ENCODE assay signal across 15 cellular contexts in the genomic region with DNA sequence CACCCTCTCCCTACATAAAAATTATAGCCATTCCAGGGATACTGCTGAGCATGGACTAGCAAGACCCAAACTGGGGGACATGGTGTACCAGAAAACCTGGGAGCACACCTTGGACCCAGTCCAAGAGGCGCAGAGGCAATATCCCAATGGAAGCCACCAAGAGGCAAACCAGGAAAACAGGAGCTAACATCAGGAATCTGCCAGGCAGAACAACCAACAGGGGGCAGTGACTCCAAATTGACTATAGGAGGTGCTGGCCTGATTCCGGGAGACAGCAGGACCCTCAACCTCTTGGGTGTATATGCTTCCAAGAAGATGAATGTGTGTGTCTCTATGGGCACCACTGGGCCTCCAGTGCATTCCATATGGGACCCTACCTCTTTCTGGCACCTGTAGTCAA.
DNase-seq lines count a peak whose midpoint lies in the region; ATAC-seq and TF ChIP-seq lines count a peak whose summit lies in the region.
"Had no signal": no experiment of that assay in that cellular context is flagged by ENCODE, and none has a peak within 500 bp of the region (broad histone marks: within the 10 kb centered on the region; RNA-seq: fewer than 3 reads in every experiment).

No MANE protein-coding gene starts in this region.

- H3K9me3 ChIP-seq in AG04450 (ENCODE audit: control insufficient read depth, insufficient read depth, low read length) (peaks cover 6% of the 10 kb centered on the region), HCT116 (ENCODE audit: control insufficient read depth in 1 of 2, insufficient read depth in 1 of 2, low read depth in 1 of 2, low read length in 2 of 2) (no peaks in the 10 kb centered on the region; a peak in 1 of 4 replicates), gastroesophageal sphincter (peaks cover 0 to 4% (median 0%) of the 10 kb centered on the region in 3 donors)

- intact Hi-C loops in HCT116 (cut with micrococcal nuclease), result no loop called here
- intact Hi-C loops in activated T-helper 2 cell treated with anti-CD3 and anti-CD28 coated beads, Interferon-gamma antibody, Interleukin-2, Interleukin-4, amounts not matched to agents 10 μg/mL and 5 μg/mL and 100 μg/mL, durations not matched to agents 14 hours and 24 hours and 36 hours (cut with micrococcal nuclease), result no loop called here

- TF ChIP-seq POLR2A in HCT116 (IDR thresholded peaks at IDR 0.05; ENCODE audit: borderline replicate concordance, extremely low read depth, insufficient read depth, insufficient read length) (no peak), gastroesophageal sphincter (IDR thresholded peaks at IDR 0.05) (no peak)

- no peak overlapping the region for H3K4me3 ChIP-seq in AG04450 (ENCODE audit: low read depth, low read length)
- no peak overlapping the region for H3K4me3 ChIP-seq in HCT116 (replicated peaks in 1 of 2; ENCODE audit: low read depth in 1 of 2, low read length in 2 of 2)
- H3K4me3 ChIP-seq in astrocyte of the spinal cord (ENCODE audit: low read depth, low read length), result no peak overlapping the region
- H3K4me3 ChIP-seq in gastroesophageal sphincter, result no peak overlapping the region
- H3K4me3 ChIP-seq: K562 had no signal

- BruUV-seq in HCT116 (replicated peaks; lab: Mats Ljungman, UMichigan), result no TSS peak

- 86% methylated on average over 2 of the region's 2 CpGs; no CpG with 5 or more reads in 1 of the 2 donors for WGBS in gastroesophageal sphincter (ENCODE audit: low coverage in 1 of 2), 2 donors

- H3K36me3 Mint-ChIP-seq in activated T-helper 2 cell treated with anti-CD3 and anti-CD28 coated beads, Interferon-gamma antibody, Interleukin-2, Interleukin-4, amounts not matched to agents 10 μg/mL and 5 μg/mL and 100 μg/mL, durations not matched to agents 14 hours and 24 hours and 36 hours (ENCODE audit: low read depth), result no peaks in the 10 kb centered on the region
- H3K36me3 Mint-ChIP-seq: naive B cell had no signal

- H3K27ac ChIP-seq in AG04450 (ENCODE audit: low read depth, low read length) (peak overlapping the region; percentile 42), HCT116 (ENCODE audit: low read depth, low read length) (no peak overlapping the region), gastroesophageal sphincter (no peak overlapping the region)

- H4K20me1 ChIP-seq in HCT116 (ENCODE audit: insufficient read depth), result no peaks in the 10 kb centered on the region

- H3K9me2 ChIP-seq in HCT116 (ENCODE audit: insufficient read depth), result no peaks in the 10 kb centered on the region

- TF ChIP-seq EP300 in gastroesophageal sphincter (IDR thresholded peaks at IDR 0.05), result no peak

- TF ChIP-seq RAD21 in HCT116 (IDR thresholded peaks at IDR 0.05; ENCODE audit: low read depth), result peak; percentile 33

- no peak overlapping the region for H2AFZ ChIP-seq in HCT116 (ENCODE audit: low read depth, low read length, poor library complexity, severe bottlenecking)

- CTCF ChIA-PET in AG04450 (lab: Charles Lee), result interaction anchor here (1.2 to 1.8 kb wide), 2 partner anchors 15 to 34 kb away, joined by 3 read pairs; no protein-coding TSS in a partner anchor
- CTCF ChIA-PET in HCT116 (lab: Charles Lee), result interaction anchor here (1.5 kb wide), 1 partner anchor 11 kb away, joined by 4 read pairs; no protein-coding TSS in a partner anchor

- TF ChIP-seq CTCF in AG04450 (IDR thresholded peaks at IDR 0.05; ENCODE audit: low read depth, low read length) (0 out of 2 replicates have a peak, but pooled peaks have one; percentile 17), HCT116 (IDR thresholded peaks at IDR 0.05 in 2 of 3, conservative IDR thresholded peaks at IDR 0.05 in 1 of 3; ENCODE audit: borderline replicate concordance in 1 of 3, insufficient read depth in 1 of 3, low read depth in 2 of 3, low read length in 2 of 3) (peak; percentile 36 to 44 (median 37); a peak in 5 of 6 replicates), astrocyte of the spinal cord (IDR thresholded peaks at IDR 0.05; ENCODE audit: low read depth, low read length) (peak; percentile 13), gastroesophageal sphincter (IDR thresholded peaks at IDR 0.05) (no peak)

- H3K4me1 Mint-ChIP-seq in activated T-helper 2 cell treated with anti-CD3 and anti-CD28 coated beads, Interferon-gamma antibody, Interleukin-2, Interleukin-4, amounts not matched to agents 10 μg/mL and 5 μg/mL and 100 μg/mL, durations not matched to agents 14 hours and 24 hours and 36 hours (ENCODE audit: low read depth), result no peaks in the 10 kb centered on the region
- H3K4me1 Mint-ChIP-seq: naive B cell had no signal

- no peaks in the 10 kb centered on the region for H3K27me3 ChIP-seq in AG04450 (ENCODE audit: control insufficient read depth, insufficient read depth, low read length)
- H3K27me3 ChIP-seq in HCT116 (ENCODE audit: insufficient read depth, low read length), result no peaks in the 10 kb centered on the region
- H3K27me3 ChIP-seq in gastroesophageal sphincter, result no peaks in the 10 kb centered on the region

- no peaks in the 10 kb centered on the region for H3K27me3 Mint-ChIP-seq in activated T-helper 2 cell treated with anti-CD3 and anti-CD28 coated beads, Interferon-gamma antibody, Interleukin-2, Interleukin-4, amounts not matched to agents 10 μg/mL and 5 μg/mL and 100 μg/mL, durations not matched to agents 14 hours and 24 hours and 36 hours (ENCODE audit: low read depth)
- H3K27me3 Mint-ChIP-seq: naive B cell had no signal

- in situ Hi-C loops in astrocyte of the spinal cord (cut with HindIII; ENCODE audit: low sequenced_read_pairs), result no loop called here

- H3K36me3 ChIP-seq in HCT116 (ENCODE audit: control insufficient read depth in 1 of 2, insufficient read depth in 2 of 2, low read length in 2 of 2) (no peaks in the 10 kb centered on the region), gastroesophageal sphincter (no peaks in the 10 kb centered on the region)

- DNase-seq in AG04450 (ENCODE audit: low read depth, low spot score) (no peak), HCT116 (ENCODE audit: low read depth, low spot score) (no peak), astrocyte of the spinal cord (ENCODE audit: low read depth, low spot score) (no peak), left kidney (ENCODE audit: low read depth, low spot score) (peak; percentile 15), kidney glomerular epithelial cell (lab: John Stamatoyannopoulos, UW) (no peak)
- no peak for DNase-seq in activated T-helper 2 cell treated with anti-CD3 and anti-CD28 coated beads, Interferon-gamma antibody, Interleukin-2, Interleukin-4, amounts not matched to agents 10 μg/mL and 5 μg/mL and 100 μg/mL, durations not matched to agents 14 hours and 24 hours and 36 hours (ENCODE audit: low spot score)
- DNase-seq: activated CD4-positive, alpha-beta T cell treated with anti-CD3 and anti-CD28 coated beads, Interleukin-2, amount 50 U/mL, for 48 hours; effector memory CD4-positive, alpha-beta T cell; naive B cell; NCI-H1436; SHP77 had no signal

- ATAC-seq in HCT116 (0 out of 2 replicates have a peak, but pooled peaks have one; percentile 46), gastroesophageal sphincter (no peak), HG03354 (IDR thresholded peaks at IDR 0.05; ENCODE audit: poor library complexity, severe bottlenecking, unreplicated experiment) (no peak)
- ATAC-seq: K562 had no signal

- H3K9me3 Mint-ChIP-seq in activated T-helper 2 cell treated with anti-CD3 and anti-CD28 coated beads, Interferon-gamma antibody, Interleukin-2, Interleukin-4, amounts not matched to agents 10 μg/mL and 5 μg/mL and 100 μg/mL, durations not matched to agents 14 hours and 24 hours and 36 hours, result no peaks in the 10 kb centered on the region
- H3K9me3 Mint-ChIP-seq: activated T-helper 1 cell treated with anti-CD3 and anti-CD28 coated beads, Interleukin-12 subunit alpha, Interleukin-12 subunit beta, Interleukin-2, Interleukin-4 antibody, amounts not matched to agents 30 ng/mL and 10 ng/mL and 1 ng/mL, durations not matched to agents 14 hours and 24 hours and 36 hours had no signal

- no peaks in the 10 kb centered on the region for H3K79me2 ChIP-seq in HCT116 (ENCODE audit: insufficient read depth, low read length)

- H3K4me2 ChIP-seq in HCT116 (ENCODE audit: low read length), result no peak overlapping the region

- H3K9ac ChIP-seq in HCT116 (ENCODE audit: low read length), result no peak overlapping the region

- RAD21 ChIA-PET in HCT116 (lab: Charles Lee; ENCODE audit: low non-redundant PET in 1 of 2, low total read pairs in 2 of 2, uncharacterized antibody in 2 of 2, unreplicated experiment in 2 of 2), result no interaction called here

- no peak overlapping the region for H3K4me3 Mint-ChIP-seq in activated T-helper 2 cell treated with anti-CD3 and anti-CD28 coated beads, Interferon-gamma antibody, Interleukin-2, Interleukin-4, amounts not matched to agents 10 μg/mL and 5 μg/mL and 100 μg/mL, durations not matched to agents 14 hours and 24 hours and 36 hours (ENCODE audit: low read depth)
- H3K4me3 Mint-ChIP-seq: activated T-helper 1 cell treated with anti-CD3 and anti-CD28 coated beads, Interleukin-12 subunit alpha, Interleukin-12 subunit beta, Interleukin-2, Interleukin-4 antibody, amounts not matched to agents 30 ng/mL and 10 ng/mL and 1 ng/mL, durations not matched to agents 14 hours and 24 hours and 36 hours; naive B cell had no signal

- H3K4me1 ChIP-seq in HCT116 (ENCODE audit: control insufficient read depth in 1 of 2, insufficient read depth in 2 of 2, low read length in 2 of 2) (peaks cover 4 to 20% of the 10 kb centered on the region in 2 experiments; a peak in 3 of 4 replicates), gastroesophageal sphincter (no peaks in the 10 kb centered on the region)

- POLR2A ChIA-PET in AG04450 (lab: Yijun Ruan, JAX) (no interaction called here), HCT116 (lab: Charles Lee) (no interaction called here)

- H3K27ac Mint-ChIP-seq in activated T-helper 2 cell treated with anti-CD3 and anti-CD28 coated beads, Interferon-gamma antibody, Interleukin-2, Interleukin-4, amounts not matched to agents 10 μg/mL and 5 μg/mL and 100 μg/mL, durations not matched to agents 14 hours and 24 hours and 36 hours, result no peak overlapping the region
- H3K27ac Mint-ChIP-seq: activated T-helper 1 cell treated with anti-CD3 and anti-CD28 coated beads, Interleukin-12 subunit alpha, Interleukin-12 subunit beta, Interleukin-2, Interleukin-4 antibody, amounts not matched to agents 30 ng/mL and 10 ng/mL and 1 ng/mL, durations not matched to agents 14 hours and 24 hours and 36 hours had no signal

Comparison
In these comparisons a context has a peak if more than half of its experiments do, and no peak if none do; other contexts are left out.
1. CTCF ChIP-seq: peak in AG04450 (single experiment), HCT116 (3 of 3) and astrocyte of the spinal cord (single experiment); none in gastroesophageal sphincter (0 of 4).